In the genomic region with DNA sequence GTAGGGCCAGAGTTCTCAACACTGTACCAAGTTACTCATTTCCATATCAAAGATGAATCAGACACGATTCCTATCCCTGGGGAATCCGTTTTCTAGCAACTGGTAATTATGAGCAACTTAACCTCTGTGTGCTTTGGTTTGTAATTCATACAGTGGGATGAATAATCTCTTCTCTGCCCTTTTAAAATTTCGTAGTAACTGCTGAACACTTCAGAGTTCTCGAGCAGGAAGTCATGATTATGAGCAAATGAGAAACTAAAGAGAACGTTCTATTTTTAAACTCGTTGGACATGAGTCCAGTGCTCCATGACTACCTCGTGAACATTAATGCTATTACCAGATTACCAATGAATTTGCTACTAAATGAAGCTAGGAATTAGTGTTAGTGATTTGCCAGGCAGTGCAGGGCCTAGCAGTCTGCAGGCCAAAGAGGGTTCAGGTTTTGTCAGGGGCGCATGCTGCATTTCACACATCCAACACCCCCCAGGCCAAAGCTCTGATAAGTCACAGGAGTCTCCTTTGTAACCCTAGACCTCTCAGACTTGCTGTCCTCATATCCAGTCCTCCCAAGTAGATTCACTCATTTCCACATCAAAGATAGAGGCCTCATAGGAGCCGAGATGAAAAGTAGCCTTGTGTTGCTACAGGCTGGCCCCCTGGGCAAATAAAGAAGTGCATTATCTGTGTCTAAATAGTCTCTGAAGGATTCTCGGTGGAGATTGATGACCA, we compare ENCODE assay signal across 16 cellular contexts. TPM values are rescaled to one million over a fixed set of nuclear protein-coding genes. Genes with fewer than 3 reads are reported as not detected.
DNase-seq lines count a peak whose midpoint lies in the region; ATAC-seq, FAIRE-seq and TF ChIP-seq lines count a peak whose summit lies in the region.
"Had no signal": no experiment of that assay in that cellular context is flagged by ENCODE, and none has a peak within 500 bp of the region (broad histone marks: within the 10 kb centered on the region; RNA-seq: fewer than 3 reads in every experiment).

No MANE protein-coding gene starts in this region.

- no peak for TF ChIP-seq CTCF in astrocyte of the cerebellum (IDR thresholded peaks at IDR 0.05; ENCODE audit: low read depth, low read length, missing control alignments)
- no peak for TF ChIP-seq CTCF in nephron progenitor cell (IDR thresholded peaks at IDR 0.05)

- no peak overlapping the region for H3K4me3 Mint-ChIP-seq in nephron progenitor cell
- no peak overlapping the region for H3K4me3 Mint-ChIP-seq in activated CD4-positive, alpha-beta T cell treated with anti-CD3 and anti-CD28 coated beads, Interleukin-2, amount 10 ng/mL, durations not matched to agents 7 days and 5 days
- H3K4me3 Mint-ChIP-seq: activated B cell treated with CpG ODN at 0.5 μM for 24 hours had no signal

- CTCF ChIA-PET in activated CD4-positive, alpha-beta T cell treated with anti-CD3 and anti-CD28 coated beads, Interleukin-2, amount 10 ng/mL, durations not matched to agents 7 days and 5 days (lab: Charles Lee), result no interaction called here

- H3K36me3 Mint-ChIP-seq in nephron progenitor cell (ENCODE audit: low read depth), result peaks cover 75% of the 10 kb centered on the region
- H3K36me3 Mint-ChIP-seq in activated CD4-positive, alpha-beta T cell treated with anti-CD3 and anti-CD28 coated beads, Interleukin-2, amount 10 ng/mL, durations not matched to agents 7 days and 5 days (ENCODE audit: low read depth), result peaks cover 23% of the 10 kb centered on the region

- POLR2A ChIA-PET in activated CD4-positive, alpha-beta T cell treated with anti-CD3 and anti-CD28 coated beads, Interleukin-2, amount 10 ng/mL, durations not matched to agents 7 days and 5 days (lab: Charles Lee), result no interaction called here

- peak; percentile 13 for DNase-seq in NCI-H1436 (lab: John Stamatoyannopoulos, UW)
- DNase-seq in NCI-H1436 treated with DMSO at 0.1 percent for 48 hours (lab: John Stamatoyannopoulos, UW), result no peak
- DNase-seq in GM19239 (ENCODE audit: insufficient read length, low spot score), result no peak
- peak; percentile 28 for DNase-seq in astrocyte of the cerebellum (ENCODE audit: low read depth)
- DNase-seq in nephron progenitor cell, result no peak
- no peak for DNase-seq in activated CD8-positive, alpha-beta memory T cell treated with anti-CD3 and anti-CD28 coated beads, Interleukin-2, amount 50 U/mL, for 4 hours
- no peak for DNase-seq in activated CD4-positive, alpha-beta T cell treated with anti-CD3 and anti-CD28 coated beads, Interleukin-2, amount 10 ng/mL, durations not matched to agents 7 days and 5 days
- DNase-seq: activated B cell treated with CpG ODN at 0.5 μM for 24 hours; cerebellar nuclear complex; DMS 273 treated with DMSO at 0.1 percent for 48 hours; mammary epithelial cell; NCI-H146; NCI-H774; stimulated activated CD4-positive, alpha-beta T cell treated with anti-CD3 and anti-CD28 coated beads, Interleukin-15, amount 100 ng/mL, for 24 hours had no signal

- ATAC-seq in GM21619 (IDR thresholded peaks at IDR 0.05; ENCODE audit: unreplicated experiment), result no peak

- H3K9me3 Mint-ChIP-seq in nephron progenitor cell, result peaks cover 19% of the 10 kb centered on the region
- H3K9me3 Mint-ChIP-seq in activated CD4-positive, alpha-beta T cell treated with anti-CD3 and anti-CD28 coated beads, Interleukin-2, amount 10 ng/mL, durations not matched to agents 7 days and 5 days, result no peaks in the 10 kb centered on the region
- H3K9me3 Mint-ChIP-seq: activated B cell treated with CpG ODN at 0.5 μM for 24 hours had no signal

- no peak overlapping the region for H3K4me3 ChIP-seq in astrocyte of the cerebellum (ENCODE audit: low read depth, low read length)
- H3K4me3 ChIP-seq: SJSA1 had no signal

- peak overlapping the region; percentile 64 for H3K27ac Mint-ChIP-seq in nephron progenitor cell
- no peak overlapping the region for H3K27ac Mint-ChIP-seq in activated CD4-positive, alpha-beta T cell treated with anti-CD3 and anti-CD28 coated beads, Interleukin-2, amount 10 ng/mL, durations not matched to agents 7 days and 5 days
- H3K27ac Mint-ChIP-seq: activated B cell treated with CpG ODN at 0.5 μM for 24 hours had no signal

- FAIRE-seq in GM19239 (lab: Jason Lieb, UNC), result peak; percentile 33

- in situ Hi-C loops in astrocyte of the cerebellum (cut with HindIII; ENCODE audit: low sequenced_read_pairs), result no loop called here

- H3K27me3 Mint-ChIP-seq in nephron progenitor cell (ENCODE audit: low read depth, poor library complexity), result peaks cover 3% of the 10 kb centered on the region
- H3K27me3 Mint-ChIP-seq in activated CD4-positive, alpha-beta T cell treated with anti-CD3 and anti-CD28 coated beads, Interleukin-2, amount 10 ng/mL, durations not matched to agents 7 days and 5 days, result no peaks in the 10 kb centered on the region
- H3K27me3 Mint-ChIP-seq: activated B cell treated with CpG ODN at 0.5 μM for 24 hours had no signal

- peaks cover 28% of the 10 kb centered on the region for H3K4me1 Mint-ChIP-seq in nephron progenitor cell
- no peaks in the 10 kb centered on the region for H3K4me1 Mint-ChIP-seq in activated CD4-positive, alpha-beta T cell treated with anti-CD3 and anti-CD28 coated beads, Interleukin-2, amount 10 ng/mL, durations not matched to agents 7 days and 5 days

RNA-seq across cellular contexts. Expression of gene VSTM2L, which starts 45.8 kb away (rescaled TPM):
- not detected for total RNA-seq in activated CD4-positive, alpha-beta T cell treated with anti-CD3 and anti-CD28 coated beads, Interleukin-2, amount 10 ng/mL, durations not matched to agents 7 days and 5 days
- total RNA-seq: activated B cell treated with CpG ODN at 0.5 μM for 24 hours had no signal

Comparison
In these comparisons a context has a peak if more than half of its experiments do, and no peak if none do; other contexts are left out.
1. DNase-seq: peak in NCI-H1436 (single experiment) and astrocyte of the cerebellum (single experiment); none in NCI-H1436 treated with DMSO at 0.1 percent for 48 hours (single experiment), GM19239 (single experiment), nephron progenitor cell (single experiment), activated CD8-positive, alpha-beta memory T cell treated with anti-CD3 and anti-CD28 coated beads, Interleukin-2, amount 50 U/mL, for 4 hours (single experiment) and activated CD4-positive, alpha-beta T cell treated with anti-CD3 and anti-CD28 coated beads, Interleukin-2, amount 10 ng/mL, durations not matched to agents 7 days and 5 days (single experiment).